Comparison of ENCODE assay signal across 1 cellular context in genomic region chr2:143433158-143433557, GRCh38.
TF ChIP-seq lines count a peak whose summit lies in the region.

No MANE protein-coding gene starts in this region.

TF ChIP-seq in SK-N-SH treated with all-trans-retinoic acid at 6 μM for 48 hours, 23 proteins besides CTCF, POLR2A, EP300 and RAD21 (continued from another document):
- TF ChIP-seq, protein P1, sequence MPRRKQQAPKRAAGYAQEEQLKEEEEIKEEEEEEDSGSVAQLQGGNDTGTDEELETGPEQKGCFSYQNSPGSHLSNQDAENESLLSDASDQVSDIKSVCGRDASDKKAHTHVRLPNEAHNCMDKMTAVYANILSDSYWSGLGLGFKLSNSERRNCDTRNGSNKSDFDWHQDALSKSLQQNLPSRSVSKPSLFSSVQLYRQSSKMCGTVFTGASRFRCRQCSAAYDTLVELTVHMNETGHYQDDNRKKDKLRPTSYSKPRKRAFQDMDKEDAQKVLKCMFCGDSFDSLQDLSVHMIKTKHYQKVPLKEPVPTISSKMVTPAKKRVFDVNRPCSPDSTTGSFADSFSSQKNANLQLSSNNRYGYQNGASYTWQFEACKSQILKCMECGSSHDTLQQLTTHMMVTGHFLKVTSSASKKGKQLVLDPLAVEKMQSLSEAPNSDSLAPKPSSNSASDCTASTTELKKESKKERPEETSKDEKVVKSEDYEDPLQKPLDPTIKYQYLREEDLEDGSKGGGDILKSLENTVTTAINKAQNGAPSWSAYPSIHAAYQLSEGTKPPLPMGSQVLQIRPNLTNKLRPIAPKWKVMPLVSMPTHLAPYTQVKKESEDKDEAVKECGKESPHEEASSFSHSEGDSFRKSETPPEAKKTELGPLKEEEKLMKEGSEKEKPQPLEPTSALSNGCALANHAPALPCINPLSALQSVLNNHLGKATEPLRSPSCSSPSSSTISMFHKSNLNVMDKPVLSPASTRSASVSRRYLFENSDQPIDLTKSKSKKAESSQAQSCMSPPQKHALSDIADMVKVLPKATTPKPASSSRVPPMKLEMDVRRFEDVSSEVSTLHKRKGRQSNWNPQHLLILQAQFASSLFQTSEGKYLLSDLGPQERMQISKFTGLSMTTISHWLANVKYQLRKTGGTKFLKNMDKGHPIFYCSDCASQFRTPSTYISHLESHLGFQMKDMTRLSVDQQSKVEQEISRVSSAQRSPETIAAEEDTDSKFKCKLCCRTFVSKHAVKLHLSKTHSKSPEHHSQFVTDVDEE (CRISPR knock-in tag; IDR thresholded peaks at IDR 0.05), result no peak
- TF ChIP-seq CREB5 (CRISPR knock-in tag; IDR thresholded peaks at IDR 0.05; ENCODE audit: low read depth), result no peak
- no peak for TF ChIP-seq ISL1 (CRISPR knock-in tag; IDR thresholded peaks at IDR 0.05)
- TF ChIP-seq ZFP3 (CRISPR knock-in tag; IDR thresholded peaks at IDR 0.05), result no peak
TF ChIP-seq in SK-N-SH treated with all-trans-retinoic acid at 6 μM for 48 hours: peak in this region for 0.
